ENCODE assay signal across 15 cellular contexts in genomic region chr5:169195601-169196000, GRCh38.
"Had no signal": no experiment of that assay in that cellular context is flagged by ENCODE, and none has a peak within 500 bp of the region (broad histone marks: within the 10 kb centered on the region; RNA-seq: fewer than 3 reads in every experiment).

No MANE protein-coding gene starts in this region.

- H3K36me3 ChIP-seq: esophagus squamous epithelium, gastrocnemius medialis, right lobe of liver had no signal

- H3K27me3 ChIP-seq: esophagus squamous epithelium, gastrocnemius medialis, right lobe of liver had no signal

- H3K4me3 ChIP-seq: esophagus squamous epithelium, gastrocnemius medialis, psoas muscle, right lobe of liver had no signal

- ATAC-seq: activated naive CD8-positive, alpha-beta T cell treated with anti-CD3 and anti-CD28 coated beads, Interleukin-2, amount 50 U/mL, for 24 hours; activated T-helper 17 cell treated with anti-CD3 and anti-CD28 coated beads, Interleukin-2, amount 50 U/mL, for 72 hours; left lobe of liver; psoas muscle; right lobe of liver had no signal

- DNase-seq: activated naive CD4-positive, alpha-beta T cell treated with Interleukin-2 at 50 U/mL for 16 hours; activated naive CD8-positive, alpha-beta T cell treated with anti-CD3 and anti-CD28 coated beads, Interleukin-2, amount 50 U/mL, for 24 hours; activated T-cell treated with anti-CD3 and anti-CD28 coated beads for 4 hours; central memory CD4-positive, alpha-beta T cell; cortex of kidney; effector CD4-positive, alpha-beta T cell; esophagus squamous epithelium; gastrocnemius medialis; psoas muscle; right lobe of liver; stimulated activated CD4-positive, alpha-beta T cell treated with anti-CD3 and anti-CD28 coated beads, Interleukin-1b, Interleukin-23, amount 100 ng/mL, for 48 hours; SW 1271 had no signal

- H3K4me1 Mint-ChIP-seq: activated naive CD8-positive, alpha-beta T cell treated with anti-CD3 and anti-CD28 coated beads, Interleukin-2, amount 50 U/mL, for 24 hours; activated T-helper 17 cell treated with anti-CD3 and anti-CD28 coated beads, Interleukin-2, amount 50 U/mL, for 72 hours had no signal

- H3K27ac ChIP-seq: esophagus squamous epithelium, gastrocnemius medialis, psoas muscle, right lobe of liver had no signal

- H3K9me3 Mint-ChIP-seq: activated naive CD8-positive, alpha-beta T cell treated with anti-CD3 and anti-CD28 coated beads, Interleukin-2, amount 50 U/mL, for 24 hours; activated T-helper 17 cell treated with anti-CD3 and anti-CD28 coated beads, Interleukin-2, amount 50 U/mL, for 72 hours had no signal

- H3K4me1 ChIP-seq: esophagus squamous epithelium, gastrocnemius medialis, psoas muscle, right lobe of liver had no signal

- H3K27ac Mint-ChIP-seq: activated naive CD8-positive, alpha-beta T cell treated with anti-CD3 and anti-CD28 coated beads, Interleukin-2, amount 50 U/mL, for 24 hours; activated T-helper 17 cell treated with anti-CD3 and anti-CD28 coated beads, Interleukin-2, amount 50 U/mL, for 72 hours had no signal

- H3K4me3 Mint-ChIP-seq: activated naive CD8-positive, alpha-beta T cell treated with anti-CD3 and anti-CD28 coated beads, Interleukin-2, amount 50 U/mL, for 24 hours; activated T-helper 17 cell treated with anti-CD3 and anti-CD28 coated beads, Interleukin-2, amount 50 U/mL, for 72 hours; neural crest cell had no signal
